2 cellular contexts compared by ENCODE assay signal in genomic region chr1:171389176-171389575, GRCh38.
TF ChIP-seq lines count a peak whose summit lies in the region.

No MANE protein-coding gene starts in this region.

TF ChIP-seq in IMR-90, 13 proteins besides CTCF, POLR2A, EP300 and RAD21 (continued from another document):
- TF ChIP-seq ELK1 (IDR thresholded peaks at IDR 0.05; ENCODE audit: borderline replicate concordance, low read depth, low read length) (no peak), NFE2L2 (IDR thresholded peaks at IDR 0.05; ENCODE audit: low read depth, low read length) (no peak), MAFK (IDR thresholded peaks at IDR 0.05; ENCODE audit: low read depth, low read length) (no peak), SMC3 (IDR thresholded peaks at IDR 0.05; ENCODE audit: low read depth, low read length) (no peak)

TF ChIP-seq in K562, 482 proteins besides CTCF, POLR2A, EP300 and RAD21 (continued from another document):
- TF ChIP-seq CEBPG (CRISPR knock-in tag; IDR thresholded peaks at IDR 0.05) (no peak), CEBPG (tag; conservative IDR thresholded peaks at IDR 0.05 in 1 of 2, IDR thresholded peaks at IDR 0.05 in 1 of 2) (no peak), PHF21A (IDR thresholded peaks at IDR 0.05; ENCODE audit: borderline replicate concordance, low read depth) (no peak), ZNF324 (CRISPR knock-in tag; IDR thresholded peaks at IDR 0.05) (no peak), ZBTB34 (CRISPR knock-in tag; IDR thresholded peaks at IDR 0.05) (no peak), ZNF551 (CRISPR knock-in tag; IDR thresholded peaks at IDR 0.05) (no peak), MAFK (IDR thresholded peaks at IDR 0.05; ENCODE audit: low read length) (no peak)
